Comparison of ENCODE assay signal across 11 cellular contexts in the genomic region with DNA sequence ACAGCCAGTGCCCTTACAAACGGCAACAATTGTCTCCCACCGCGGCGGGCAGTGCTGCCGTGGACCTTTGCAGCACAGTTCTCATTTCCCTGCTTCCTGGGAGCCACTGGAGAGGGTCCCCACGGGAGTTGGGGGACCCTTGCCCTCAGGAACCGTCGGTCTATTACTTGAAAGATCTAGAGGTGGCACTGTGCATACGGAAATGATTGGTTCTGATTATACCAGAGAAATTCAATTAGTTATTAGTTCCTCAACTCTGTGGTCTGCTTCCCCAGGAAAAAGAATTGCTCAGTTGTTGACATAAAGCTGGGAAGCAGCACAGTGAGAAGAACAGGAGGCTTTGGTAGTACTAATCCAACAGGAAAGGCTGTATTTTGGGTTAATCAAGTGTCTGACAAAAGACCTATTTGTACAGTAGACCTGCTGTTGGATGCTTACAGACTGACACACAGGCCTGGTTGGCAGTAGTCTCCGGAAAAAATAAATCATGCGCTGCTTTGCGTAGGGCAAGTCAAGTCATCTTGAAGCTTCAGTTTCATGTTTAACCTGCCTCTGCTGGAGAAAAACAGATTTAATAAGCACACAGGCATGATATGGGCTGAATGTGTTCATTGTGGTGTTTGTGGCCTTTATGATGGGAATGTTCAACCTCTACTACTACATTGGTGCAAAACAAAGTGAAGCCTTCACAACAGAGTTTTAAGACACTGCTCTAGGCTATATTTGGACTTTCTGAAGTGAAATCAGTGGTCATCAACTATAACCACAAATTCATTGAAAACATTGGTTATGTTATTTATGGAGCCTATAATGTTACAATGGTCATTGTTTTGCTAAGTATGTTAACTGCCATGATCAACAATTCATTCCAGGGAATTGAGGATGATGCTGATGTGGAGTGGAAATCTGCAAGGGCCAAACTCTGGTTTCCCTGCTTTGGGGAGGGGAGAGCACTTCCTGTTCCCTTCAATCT. TPM values are rescaled to one million over a fixed set of nuclear protein-coding genes. Genes with fewer than 3 reads are reported as not detected.
DNase-seq lines count a peak whose midpoint lies in the region; ATAC-seq, FAIRE-seq and TF ChIP-seq lines count a peak whose summit lies in the region.
"Had no signal": no experiment of that assay in that cellular context is flagged by ENCODE, and none has a peak within 500 bp of the region (broad histone marks: within the 10 kb centered on the region; RNA-seq: fewer than 3 reads in every experiment).

No MANE protein-coding gene starts in this region.

- DNase-seq in CD4-positive, alpha-beta memory T cell, result no peak
- DNase-seq in GM19239 (ENCODE audit: insufficient read length, low spot score) (no peak), SJCRH30 (peak; percentile 22 to 67), iris pigment epithelial cell (ENCODE audit: low read depth) (peak; percentile 76), NCI-H2029 (lab: John Stamatoyannopoulos, UW) (no peak), globus pallidus (ENCODE audit: low spot score) (no peak), ascending aorta (ENCODE audit: low spot score in 2 of 2) (no peak), psoas muscle (no peak)
- DNase-seq: anterior cingulate cortex, hypothalamus, T-helper 9 cell had no signal

- no peak for ATAC-seq in psoas muscle

- H3K36me3 Mint-ChIP-seq in CD4-positive, alpha-beta memory T cell, result no peaks in the 10 kb centered on the region

- POLR2A ChIA-PET in CD4-positive, alpha-beta memory T cell (lab: Charles Lee; ENCODE audit: partially characterized antibody), result no interaction called here

- WGBS in psoas muscle, 3 donors, result 46 to 59% (median 50%) methylated on average over 12 of the region's 12 CpGs

- no peak overlapping the region for H3K27ac ChIP-seq in CD4-positive, alpha-beta memory T cell (ENCODE audit: low read depth, low read length)
- H3K27ac ChIP-seq in SJCRH30, result peak overlapping the region; percentile 97
- no peak overlapping the region for H3K27ac ChIP-seq in ascending aorta
- H3K27ac ChIP-seq in psoas muscle, result no peak overlapping the region

- H3K4me3 Mint-ChIP-seq in CD4-positive, alpha-beta memory T cell, result peak overlapping the region in 5 of 8 donors; percentile 36 to 83 (median 72)

- H3K27me3 ChIP-seq in CD4-positive, alpha-beta memory T cell (ENCODE audit: insufficient read depth, low read length), result peaks cover 6% of the 10 kb centered on the region
- H3K27me3 ChIP-seq in SJCRH30 (no peaks in the 10 kb centered on the region), ascending aorta (no peaks in the 10 kb centered on the region), psoas muscle (ENCODE audit: insufficient read depth in 3 of 3, low read length in 2 of 3) (peaks cover 0 to 31% (median 0%) of the 10 kb centered on the region in 3 donors)

- intact Hi-C loops in CD4-positive, alpha-beta memory T cell (cut with micrococcal nuclease), result no loop called here
- intact Hi-C loops in ascending aorta (cut with DNase I) (no loop called here), psoas muscle (cut with DNase I) (no loop called here)

- H3K4me1 ChIP-seq in CD4-positive, alpha-beta memory T cell (ENCODE audit: insufficient read depth, low read length), result peaks cover 5% of the 10 kb centered on the region
- peaks cover 39% of the 10 kb centered on the region for H3K4me1 ChIP-seq in SJCRH30
- H3K4me1 ChIP-seq in ascending aorta, result no peaks in the 10 kb centered on the region
- no peaks in the 10 kb centered on the region for H3K4me1 ChIP-seq in psoas muscle

- CTCF ChIA-PET in CD4-positive, alpha-beta memory T cell (lab: Charles Lee; ENCODE audit: partially characterized antibody), result no interaction called here

- H3K4me3 ChIP-seq in CD4-positive, alpha-beta memory T cell (ENCODE audit: low read length in 2 of 2), result no peak overlapping the region
- H3K4me3 ChIP-seq in SJCRH30 (peak overlapping the region; percentile 64), ascending aorta (no peak overlapping the region), psoas muscle (no peak overlapping the region)

- peaks cover 5 to 14% (median 9%) of the 10 kb centered on the region in 4 donors for H3K4me1 Mint-ChIP-seq in CD4-positive, alpha-beta memory T cell

- peaks cover 0 to 2% (median 0%) of the 10 kb centered on the region in 8 donors for H3K9me3 Mint-ChIP-seq in CD4-positive, alpha-beta memory T cell

- H3K27me3 Mint-ChIP-seq in CD4-positive, alpha-beta memory T cell, result peaks cover 18 to 28% of the 10 kb centered on the region in 2 donors

- TF ChIP-seq CTCF in ascending aorta (IDR thresholded peaks at IDR 0.05) (no peak), psoas muscle (IDR thresholded peaks at IDR 0.05) (no peak)

- no peaks in the 10 kb centered on the region for H3K9me3 ChIP-seq in CD4-positive, alpha-beta memory T cell (ENCODE audit: control insufficient read depth in 1 of 2, low read length in 2 of 2)
- no peaks in the 10 kb centered on the region for H3K9me3 ChIP-seq in SJCRH30 (replicated peaks)
- no peaks in the 10 kb centered on the region for H3K9me3 ChIP-seq in ascending aorta
- no peaks in the 10 kb centered on the region for H3K9me3 ChIP-seq in psoas muscle

- no peaks in the 10 kb centered on the region for H3K36me3 ChIP-seq in CD4-positive, alpha-beta memory T cell (ENCODE audit: insufficient read depth, low read length)
- no peaks in the 10 kb centered on the region for H3K36me3 ChIP-seq in SJCRH30
- no peaks in the 10 kb centered on the region for H3K36me3 ChIP-seq in ascending aorta
- H3K36me3 ChIP-seq in psoas muscle (ENCODE audit: insufficient read depth in 1 of 2, low read depth in 1 of 2), result no peaks in the 10 kb centered on the region

- no peak overlapping the region for H3K27ac Mint-ChIP-seq in CD4-positive, alpha-beta memory T cell

- peak; percentile 59 for FAIRE-seq in GM19239 (lab: Jason Lieb, UNC)

RNA-seq across cellular contexts. Expression of gene SC5D, which starts 54.6 kb away (rescaled TPM):
- 10 to 100 TPM; 27.4 to 28.7 TPM for total RNA-seq in CD4-positive, alpha-beta memory T cell
- polyA plus RNA-seq in CD4-positive, alpha-beta memory T cell, result 10 to 100 TPM in 1 of 2 donors, 1 to 10 TPM in 1; 8.2 to 16.5 TPM
- 34.9 and 39.5 TPM in 2 replicates for total RNA-seq in SJCRH30 (2014; rRNA removed; shearing (Covaris generic))
- total RNA-seq in ascending aorta, result 18.8 TPM
- 10 to 100 TPM in 1 of 4 donors, 1 to 10 TPM in 3; 7.1 to 12.5 (median 7.5) TPM for total RNA-seq in psoas muscle
- 10 to 100 TPM in 1 of 3 donors, 1 to 10 TPM in 2; 4.7 to 12.4 (median 5.0) TPM for polyA plus RNA-seq in psoas muscle

Comparison
In these comparisons a context has a peak if more than half of its experiments do, and no peak if none do; other contexts are left out.
1. DNase-seq: peak in SJCRH30 (2 of 2) and iris pigment epithelial cell (single experiment); none in CD4-positive, alpha-beta memory T cell (0 of 5), GM19239 (single experiment), NCI-H2029 (single experiment), globus pallidus (single experiment), ascending aorta (0 of 2) and psoas muscle (0 of 2).